In genomic region chr1:41239988-41240610, GRCh38 we compare ENCODE assay signal across 8 cellular contexts. TPM values are rescaled to one million over a fixed set of nuclear protein-coding genes. Genes with fewer than 3 reads are reported as not detected.
A peak's percentile ranks its signal among the peaks of the same experiment; 100 is the strongest.
DNase-seq lines count a peak whose midpoint lies in the region; ATAC-seq and TF ChIP-seq lines count a peak whose summit lies in the region.

No MANE protein-coding gene starts in this region.

- peak overlapping the region in 3 of 5 experiments; percentile 89 to 97 (median 96) for H3K27ac Mint-ChIP-seq in brain
- peak overlapping the region in 7 of 10 donors; percentile 83 to 93 (median 90) for H3K27ac Mint-ChIP-seq in naive thymus-derived CD8-positive, alpha-beta T cell

- H3K9me3 Mint-ChIP-seq in brain = no peaks in the 10 kb centered on the region
- H3K9me3 Mint-ChIP-seq in naive thymus-derived CD8-positive, alpha-beta T cell = no peaks in the 10 kb centered on the region

- TF ChIP-seq POLR2A in heart left ventricle (IDR thresholded peaks at IDR 0.05) = no peak

- peak in 1 of 4 donors; percentile 23 for ATAC-seq in heart left ventricle
- ATAC-seq in left ventricle myocardium superior = no peak
- ATAC-seq in naive thymus-derived CD8-positive, alpha-beta T cell = peak; percentile 19 to 52
- no peak for ATAC-seq in HG03135 (IDR thresholded peaks at IDR 0.05; ENCODE audit: unreplicated experiment)
- ATAC-seq in GM19351 (IDR thresholded peaks at IDR 0.05; ENCODE audit: unreplicated experiment) = no peak

- no peaks in the 10 kb centered on the region for H3K36me3 ChIP-seq in heart left ventricle

- H3K4me3 Mint-ChIP-seq in brain = peak overlapping the region; percentile 84 to 93 (median 89)
- H3K4me3 Mint-ChIP-seq in naive thymus-derived CD8-positive, alpha-beta T cell = peak overlapping the region; percentile 65 to 91 (median 88)

- H3K9me3 ChIP-seq in heart left ventricle = no peaks in the 10 kb centered on the region

- POLR2A ChIA-PET in naive thymus-derived CD8-positive, alpha-beta T cell (lab: Charles Lee) = interaction anchor here (0.7 kb wide), 2 partner anchors 195 to 1217 kb away, joined by 3 to 4 read pairs; no protein-coding TSS in a partner anchor

- DNase-seq in heart left ventricle (no peak), left ventricle myocardium superior (no peak), NCI-H526 (lab: John Stamatoyannopoulos, UW) (peak; percentile 18 to 49), cerebellum (ENCODE audit: low spot score) (no peak)
- DNase-seq in naive thymus-derived CD8-positive, alpha-beta T cell = peak in 3 of 10 donors; percentile 9 to 35 (median 29)

- H3K4me1 ChIP-seq in heart left ventricle = peaks cover 0 to 59% (median 22%) of the 10 kb centered on the region in 12 donors

- peak in 7 of 12 donors; percentile 16 to 53 (median 22) for TF ChIP-seq CTCF in heart left ventricle (IDR thresholded peaks at IDR 0.05)
- TF ChIP-seq CTCF in brain (conservative IDR thresholded peaks at IDR 0.05) = no peak

- H3K4me1 Mint-ChIP-seq in brain = peaks cover 21% of the 10 kb centered on the region
- peaks cover 6 to 25% (median 18%) of the 10 kb centered on the region in 4 donors for H3K4me1 Mint-ChIP-seq in naive thymus-derived CD8-positive, alpha-beta T cell

- intact Hi-C loops in heart left ventricle (cut with DNase I) = loop anchor here in 5 of 10 donors (5.0 to 10.0 kb wide), 5 partner anchors 85 to 215 kb away; partner anchors contain the start of gene SLFNL1 (in 1 of the 5)
- intact Hi-C loops in left ventricle myocardium superior (cut with micrococcal nuclease) = no loop called here

- peak overlapping the region in 3 of 12 donors; percentile 93 to 96 (median 93) for H3K4me3 ChIP-seq in heart left ventricle

- peaks cover 4% of the 10 kb centered on the region for H3K27me3 Mint-ChIP-seq in brain
- H3K27me3 Mint-ChIP-seq in naive thymus-derived CD8-positive, alpha-beta T cell = peaks cover 0 to 7% (median 0%) of the 10 kb centered on the region in 5 donors

- H3K27ac ChIP-seq in heart left ventricle = peak overlapping the region in 6 of 12 donors; percentile 89 to 99 (median 94)

- H3K27me3 ChIP-seq in heart left ventricle = no peaks in the 10 kb centered on the region

- peaks cover 3% of the 10 kb centered on the region for H3K36me3 Mint-ChIP-seq in brain
- H3K36me3 Mint-ChIP-seq in naive thymus-derived CD8-positive, alpha-beta T cell = no peaks in the 10 kb centered on the region

RNA-seq across cellular contexts. Expression of gene SCMH1, which starts 2.0 kb away (rescaled TPM):
- total RNA-seq in heart left ventricle = 10 to 100 TPM; 38.5 to 56.2 (median 43.0) TPM
- polyA plus RNA-seq in heart left ventricle = 10 to 100 TPM; 36.0 to 53.1 TPM
- total RNA-seq in left ventricle myocardium superior = 44.0 TPM
- 37.7 TPM for polyA plus RNA-seq in brain (ENCODE audit: insufficient read depth, low read depth, low replicate concordance)
- 10 to 100 TPM; 15.4 to 18.1 TPM for total RNA-seq in naive thymus-derived CD8-positive, alpha-beta T cell
- polyA plus RNA-seq in naive thymus-derived CD8-positive, alpha-beta T cell = 1 to 10 TPM; 2.5 to 7.3 (median 4.3) TPM
- total RNA-seq in cerebellum = 65.8 TPM

Comparison
In these comparisons a context has a peak if more than half of its experiments do, and no peak if none do; other contexts are left out.
1. ATAC-seq: peak in naive thymus-derived CD8-positive, alpha-beta T cell (2 of 2); none in left ventricle myocardium superior (single experiment), HG03135 (single experiment) and GM19351 (single experiment).
2. DNase-seq: peak in NCI-H526 (2 of 2); none in heart left ventricle (0 of 5), left ventricle myocardium superior (single experiment) and cerebellum (single experiment).
3. CTCF ChIP-seq: peak in heart left ventricle (7 of 12); none in brain (0 of 2).